In the genomic region with DNA sequence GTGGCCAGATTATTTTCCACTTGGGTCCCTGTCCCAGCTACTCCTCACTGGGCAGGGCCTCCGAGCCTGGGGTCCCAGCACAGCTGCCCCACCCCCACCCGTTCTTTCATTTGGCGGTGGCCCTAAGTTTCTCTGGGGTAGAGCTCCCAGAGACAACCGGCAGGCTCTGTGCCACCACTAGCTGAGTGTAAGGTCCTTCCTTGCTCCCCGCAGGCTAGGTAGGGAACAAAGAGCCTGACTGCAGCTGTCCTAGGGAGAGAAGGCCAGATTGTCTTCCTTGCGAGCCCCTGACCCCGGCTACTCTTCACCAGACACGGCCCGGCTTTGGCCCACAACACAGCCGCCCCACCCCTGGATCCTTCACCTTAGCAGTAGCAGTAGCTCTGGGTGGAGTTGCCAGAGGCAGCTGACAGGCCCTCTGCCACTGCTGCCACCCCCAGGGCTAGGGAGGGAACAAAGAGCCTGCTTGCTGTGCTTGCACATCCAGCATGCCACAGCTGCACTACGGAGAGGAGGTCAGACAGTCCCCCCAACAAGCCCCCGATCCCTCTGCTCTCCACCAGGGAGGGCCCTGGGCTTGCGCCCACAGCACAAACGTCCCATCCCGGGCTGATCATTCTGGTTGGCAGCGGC, we compare ENCODE assay signal across 8 cellular contexts.
DNase-seq lines count a peak whose midpoint lies in the region; ATAC-seq and TF ChIP-seq lines count a peak whose summit lies in the region.
"Not testable (repeated sequence)": the region's sequence is repeated elsewhere in the genome, so short reads cannot be mapped to it uniquely, and the experiment has no call there.

No MANE protein-coding gene starts in this region.

- not testable (repeated sequence) for H3K4me1 ChIP-seq in DND-41 (ENCODE audit: insufficient read depth, low read length)

- not testable (repeated sequence) for H3K4me3 ChIP-seq in DND-41 (ENCODE audit: low read depth in 1 of 2, low read length in 2 of 2)

- not testable (repeated sequence) for TF ChIP-seq CTCF in DND-41 (IDR thresholded peaks at IDR 0.05; ENCODE audit: borderline replicate concordance, extremely low read depth, low read length, poor library complexity, severe bottlenecking)

- H3K4me2 ChIP-seq in DND-41 (ENCODE audit: insufficient read depth, low read length), result not testable (repeated sequence)

- H3K4me3 Mint-ChIP-seq in T-helper 17 cell, result not testable (repeated sequence)
- H3K4me3 Mint-ChIP-seq in activated naive CD4-positive, alpha-beta T cell treated with anti-CD3 and anti-CD28 coated beads, Interleukin-2, amount 50 U/mL, for 24 hours, result peak overlapping the region; percentile 24
- H3K4me3 Mint-ChIP-seq in naive thymus-derived CD8-positive, alpha-beta T cell, result peak overlapping the region in 6 of 10 donors; percentile 3 to 57 (median 50)

- H4K20me1 ChIP-seq in DND-41 (ENCODE audit: insufficient read depth, low read length), result not testable (repeated sequence)

- H3K4me1 Mint-ChIP-seq in T-helper 17 cell; activated naive CD4-positive, alpha-beta T cell treated with anti-CD3 and anti-CD28 coated beads, Interleukin-2, amount 50 U/mL, for 24 hours; naive thymus-derived CD8-positive, alpha-beta T cell: not testable (repeated sequence)

- not testable (repeated sequence) for H3K9me3 ChIP-seq in DND-41 (ENCODE audit: insufficient read depth, low read length, severe bottlenecking); T-helper 17 cell (ENCODE audit: control insufficient read depth, low read length, poor library complexity, severe bottlenecking)

- DNase-seq in DND-41; T-helper 17 cell; naive thymus-derived CD8-positive, alpha-beta T cell: not testable (repeated sequence)

- H3K27me3 ChIP-seq in DND-41 (ENCODE audit: insufficient read depth, low read length, poor library complexity), result not testable (repeated sequence)

- not testable (repeated sequence) for H3K27ac Mint-ChIP-seq in T-helper 17 cell; activated naive CD4-positive, alpha-beta T cell treated with anti-CD3 and anti-CD28 coated beads, Interleukin-2, amount 50 U/mL, for 24 hours; naive thymus-derived CD8-positive, alpha-beta T cell

- H3K36me3 ChIP-seq in DND-41 (ENCODE audit: insufficient read depth, low read length), result not testable (repeated sequence)

- not testable (repeated sequence) for H3K9me3 Mint-ChIP-seq in activated naive CD4-positive, alpha-beta T cell treated with anti-CD3 and anti-CD28 coated beads, Interleukin-2, amount 50 U/mL, for 24 hours; naive thymus-derived CD8-positive, alpha-beta T cell

- H3K27me3 Mint-ChIP-seq in T-helper 17 cell; activated naive CD4-positive, alpha-beta T cell treated with anti-CD3 and anti-CD28 coated beads, Interleukin-2, amount 50 U/mL, for 24 hours; naive thymus-derived CD8-positive, alpha-beta T cell: not testable (repeated sequence)

- H2AFZ ChIP-seq in DND-41 (ENCODE audit: low read depth, low read length), result not testable (repeated sequence)

- ATAC-seq in DND-41 (ENCODE audit: insufficient read depth, low read depth) (peak; percentile 84), GM19023 (IDR thresholded peaks at IDR 0.05; ENCODE audit: unreplicated experiment) (peak; percentile 12), GM21367 (IDR thresholded peaks at IDR 0.05; ENCODE audit: unreplicated experiment) (peak; percentile 33), HG02759 (IDR thresholded peaks at IDR 0.05; ENCODE audit: unreplicated experiment) (peak; percentile 35), HG03175 (IDR thresholded peaks at IDR 0.05; ENCODE audit: unreplicated experiment) (peak; percentile 34), T-helper 17 cell (peak; percentile 72)
- peak; percentile 77 to 86 for ATAC-seq in naive thymus-derived CD8-positive, alpha-beta T cell

- not testable (repeated sequence) for H3K9ac ChIP-seq in DND-41 (ENCODE audit: low read depth, low read length)

- not testable (repeated sequence) for H3K79me2 ChIP-seq in DND-41 (ENCODE audit: insufficient read depth, low read length)

- not testable (repeated sequence) for H3K36me3 Mint-ChIP-seq in T-helper 17 cell (ENCODE audit: low read depth); activated naive CD4-positive, alpha-beta T cell treated with anti-CD3 and anti-CD28 coated beads, Interleukin-2, amount 50 U/mL, for 24 hours; naive thymus-derived CD8-positive, alpha-beta T cell

- not testable (repeated sequence) for H3K27ac ChIP-seq in DND-41 (ENCODE audit: low read length)

- POLR2A ChIA-PET in naive thymus-derived CD8-positive, alpha-beta T cell (lab: Charles Lee), result not testable (repeated sequence)

Comparison
In these comparisons a context has a peak if more than half of its experiments do, and no peak if none do; other contexts are left out.
1. ATAC-seq: peak in every context shown above with its lines; median percentile 84 in DND-41; 82 in naive thymus-derived CD8-positive, alpha-beta T cell; 72 in T-helper 17 cell; 35 in HG02759; 34 in HG03175; 33 in GM21367; 12 in GM19023.